ENCODE assay signal across 7 cellular contexts in the genomic region with DNA sequence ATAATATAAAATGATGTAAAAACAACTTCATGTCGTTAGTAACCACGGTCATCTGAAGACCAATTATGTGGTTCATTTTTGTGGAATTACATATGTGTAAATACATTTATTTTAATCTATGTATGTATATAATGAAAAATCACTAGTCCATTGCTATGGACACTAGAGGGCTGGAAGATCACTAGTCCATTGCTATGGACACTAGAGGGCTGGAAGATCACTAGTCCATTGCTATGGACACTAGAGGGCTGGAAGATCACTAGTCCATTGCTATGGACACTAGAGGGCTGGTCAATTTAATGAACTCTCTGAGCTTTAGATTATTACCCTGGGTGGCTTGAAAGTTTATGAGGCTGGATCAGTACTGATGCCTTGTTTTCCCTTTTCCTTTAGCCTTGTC.
DNase-seq lines count a peak whose midpoint lies in the region; ATAC-seq, FAIRE-seq and TF ChIP-seq lines count a peak whose summit lies in the region.
"Not testable (repeated sequence)": the region's sequence is repeated elsewhere in the genome, so short reads cannot be mapped to it uniquely, and the experiment has no call there.

No MANE protein-coding gene starts in this region.

- H3K79me2 ChIP-seq in fibroblast of lung (ENCODE audit: control insufficient read depth, insufficient read depth, low read length): not testable (repeated sequence)

- not testable (repeated sequence) for H3K4me2 ChIP-seq in A549; fibroblast of lung (ENCODE audit: extremely low read depth, insufficient read depth, low read length)

- POLR2A ChIA-PET in A549 (lab: Yijun Ruan, JAX): not testable (repeated sequence)

- H3K4me3 Mint-ChIP-seq in Calu3 (ENCODE audit: low read depth, unreplicated experiment); HFFc6; chondrocyte (ENCODE audit: unreplicated experiment): not testable (repeated sequence)

- not testable (repeated sequence) for TF ChIP-seq EP300 in A549 (IDR thresholded peaks at IDR 0.05)

- H3K27me3 Mint-ChIP-seq in Calu3 (ENCODE audit: unreplicated experiment); HFFc6 (ENCODE audit: insufficient read depth); chondrocyte (ENCODE audit: low read depth): not testable (repeated sequence)

- BruUV-seq in Calu3 (replicated peaks; lab: Mats Ljungman, UMichigan): not testable (repeated sequence)

- not testable (repeated sequence) for H3K9me3 Mint-ChIP-seq in Calu3 (ENCODE audit: low read depth, unreplicated experiment); HFFc6; chondrocyte (ENCODE audit: low read depth)

- DNase-seq in A549 (ENCODE audit: low read depth in 1 of 2, low spot score in 1 of 2); Calu3; chondrocyte (ENCODE audit: low spot score); fibroblast of lung (ENCODE audit: low read depth in 2 of 2); left lobe of liver (ENCODE audit: low spot score): not testable (repeated sequence)
- peak; percentile 0 for DNase-seq in HFFc6

- H3K4me3 ChIP-seq in A549; fibroblast of lung (replicated peaks in 1 of 4; ENCODE audit: control extremely low read depth in 1 of 4, insufficient read depth in 1 of 4, low read depth in 3 of 4, low read length in 4 of 4): not testable (repeated sequence)

- not testable (repeated sequence) for H3K27ac Mint-ChIP-seq in Calu3 (ENCODE audit: unreplicated experiment); chondrocyte (ENCODE audit: unreplicated experiment)
- H3K27ac Mint-ChIP-seq in HFFc6: 0 out of 2 replicates have a peak overlapping the region, but pooled peaks have one; percentile 8

- not testable (repeated sequence) for H3K9me3 ChIP-seq in A549; fibroblast of lung (ENCODE audit: control insufficient read depth, insufficient read depth, low read depth, low read length)

- H3K4me1 ChIP-seq in A549; fibroblast of lung (ENCODE audit: control insufficient read depth, extremely low read depth, insufficient read depth, low read length): not testable (repeated sequence)

- 0 out of 5 replicates have a peak, but pooled peaks of 1 of the 2 experiments have one; percentile 12 for TF ChIP-seq RAD21 in A549 (conservative IDR thresholded peaks at IDR 0.05 in 1 of 2, IDR thresholded peaks at IDR 0.05 in 1 of 2)

- CTCF ChIA-PET in A549 (lab: Yijun Ruan, JAX): interaction anchor here (0.8 to 1.3 kb wide), 2 partner anchors 9 to 80 kb away, joined by 3 read pairs; no protein-coding TSS in a partner anchor
- CTCF ChIA-PET in Calu3 (lab: Charles Lee): interaction anchor here (0.6 to 0.9 kb wide), 2 partner anchors 29 to 799 kb away, joined by 3 read pairs; no protein-coding TSS in a partner anchor

- not testable (repeated sequence) for H3K36me3 Mint-ChIP-seq in Calu3 (ENCODE audit: insufficient read depth, unreplicated experiment); HFFc6 (ENCODE audit: low read depth); chondrocyte (ENCODE audit: low read depth)

- ATAC-seq in A549: peak; percentile 77 to 94
- peak; percentile 19 for ATAC-seq in left lobe of liver

- H3K27me3 ChIP-seq in fibroblast of lung (ENCODE audit: control insufficient read depth, insufficient read depth, low read length): not testable (repeated sequence)

- H3K4me1 Mint-ChIP-seq in Calu3 (ENCODE audit: low read depth, unreplicated experiment) (peaks cover 19% of the 10 kb centered on the region), chondrocyte (ENCODE audit: low read depth) (peaks cover 18% of the 10 kb centered on the region)
- not testable (repeated sequence) for H3K4me1 Mint-ChIP-seq in HFFc6 (ENCODE audit: low read depth)

- FAIRE-seq in A549 (lab: Jason Lieb, UNC): not testable (repeated sequence)

- not testable (repeated sequence) for H2AFZ ChIP-seq in fibroblast of lung (ENCODE audit: low read length)

- TF ChIP-seq POLR2A in A549 (IDR thresholded peaks at IDR 0.05; ENCODE audit: low read length): not testable (repeated sequence)

- not testable (repeated sequence) for H3K36me3 ChIP-seq in fibroblast of lung (ENCODE audit: control insufficient read depth, insufficient read depth, low read length)

- not testable (repeated sequence) for H4K20me1 ChIP-seq in fibroblast of lung (ENCODE audit: control insufficient read depth, extremely low read depth, insufficient read depth, low read length)

- not testable (repeated sequence) for H3K9ac ChIP-seq in fibroblast of lung (ENCODE audit: insufficient read depth, low read length)

- not testable (repeated sequence) for TF ChIP-seq CTCF in A549 (IDR thresholded peaks at IDR 0.05)
- TF ChIP-seq CTCF in Calu3 (IDR thresholded peaks at IDR 0.05; ENCODE audit: unreplicated experiment): peak; percentile 37
- peak; percentile 64 for TF ChIP-seq CTCF in HFFc6 (IDR thresholded peaks at IDR 0.05)
- peak; percentile 40; the same call in 1 of the 2 replicates for TF ChIP-seq CTCF in VCaP (conservative IDR thresholded peaks at IDR 0.05)
- peak; percentile 34 for TF ChIP-seq CTCF in chondrocyte (IDR thresholded peaks at IDR 0.05)
- TF ChIP-seq CTCF in fibroblast of lung (conservative IDR thresholded peaks at IDR 0.05 in 1 of 2, IDR thresholded peaks at IDR 0.05 in 1 of 2; ENCODE audit: low read depth in 1 of 2, low read length in 2 of 2): peak in 1 of 2 donors; percentile 17

- intact Hi-C loops in Calu3 (cut with micrococcal nuclease; ENCODE audit: unreplicated experiment): not testable (repeated sequence)

- not testable (repeated sequence) for H3K27ac ChIP-seq in A549, VCaP
- peak overlapping the region; percentile 46 for H3K27ac ChIP-seq in fibroblast of lung (ENCODE audit: insufficient read depth, low read length)

- 74% methylated on average over 2 of the region's 2 CpGs for WGBS in A549 (ENCODE audit: missing lambda C conversion rate)
